Comparison of ENCODE assay signal across 12 cellular contexts in genomic region chr11:111574373-111575230, GRCh38. TPM values are rescaled to one million over a fixed set of nuclear protein-coding genes. Genes with fewer than 3 reads are reported as not detected.
A peak's percentile ranks its signal among the peaks of the same experiment; 100 is the strongest.
DNase-seq lines count a peak whose midpoint lies in the region; TF ChIP-seq lines count a peak whose summit lies in the region.
"Had no signal": no experiment of that assay in that cellular context is flagged by ENCODE, and none has a peak within 500 bp of the region (broad histone marks: within the 10 kb centered on the region; RNA-seq: fewer than 3 reads in every experiment).

No MANE protein-coding gene starts in this region.

- H3K4me3 Mint-ChIP-seq in endodermal cell, result no peak overlapping the region

- H2BK120ac ChIP-seq in mesendoderm (ENCODE audit: low read depth, low read length), result no peak overlapping the region

- H3K4me1 ChIP-seq in endodermal cell (ENCODE audit: control insufficient read depth, insufficient read depth, low read length), result no peaks in the 10 kb centered on the region
- H3K4me1 ChIP-seq in skeletal muscle satellite cell (ENCODE audit: control insufficient read depth, insufficient read depth, low read length), result peaks cover 10% of the 10 kb centered on the region
- no peaks in the 10 kb centered on the region for H3K4me1 ChIP-seq in mesendoderm (ENCODE audit: control insufficient read depth, low read depth, low read length)

- no peak overlapping the region for H3K23ac ChIP-seq in mesendoderm (ENCODE audit: low read length)

- peaks cover 6% of the 10 kb centered on the region for H3K9me3 Mint-ChIP-seq in endodermal cell

- H3K4me3 ChIP-seq in endodermal cell (ENCODE audit: low read length) (no peak overlapping the region), skeletal muscle satellite cell (ENCODE audit: low read length) (peak overlapping the region; percentile 49), mesendoderm (ENCODE audit: low read length) (no peak overlapping the region)

- H3K9ac ChIP-seq in endodermal cell (ENCODE audit: extremely low read depth, low read length, poor library complexity, severe bottlenecking) (no peak overlapping the region), skeletal muscle satellite cell (ENCODE audit: low read depth, low read length) (no peak overlapping the region), mesendoderm (ENCODE audit: low read length) (no peak overlapping the region)

- H3K4ac ChIP-seq in mesendoderm (ENCODE audit: low read depth, low read length), result no peak overlapping the region

- H3K27me3 ChIP-seq in endodermal cell (ENCODE audit: control insufficient read depth, insufficient read depth, low read length, poor library complexity, severe bottlenecking), result no peaks in the 10 kb centered on the region
- no peaks in the 10 kb centered on the region for H3K27me3 ChIP-seq in skeletal muscle satellite cell (ENCODE audit: control insufficient read depth, insufficient read depth, low read length)
- H3K27me3 ChIP-seq in mesendoderm (ENCODE audit: insufficient read depth, low read length, poor library complexity), result no peaks in the 10 kb centered on the region

- no peak overlapping the region for H3K18ac ChIP-seq in mesendoderm (ENCODE audit: low read length)

- no peak overlapping the region for H4K8ac ChIP-seq in mesendoderm (ENCODE audit: low read depth, low read length)

- no peaks in the 10 kb centered on the region for H3K36me3 Mint-ChIP-seq in endodermal cell (ENCODE audit: low read depth)

- no peaks in the 10 kb centered on the region for H3K79me2 ChIP-seq in mesendoderm (ENCODE audit: control insufficient read depth, insufficient read depth, low read length)

- H3K4me1 Mint-ChIP-seq in endodermal cell, result peaks cover 8% of the 10 kb centered on the region

- no peak overlapping the region for H2BK5ac ChIP-seq in mesendoderm (ENCODE audit: low read length)

- peak; percentile 19 for TF ChIP-seq CTCF in endodermal cell (conservative IDR thresholded peaks at IDR 0.05)

- DNase-seq in NCI-H2227 (lab: John Stamatoyannopoulos, UW; ENCODE audit: unreplicated experiment), result peak; percentile 5
- no peak for DNase-seq in NCI-H2227 treated with DMSO at 0.1 percent for 48 hours (lab: John Stamatoyannopoulos, UW)
- DNase-seq in NCI-H1092 (lab: John Stamatoyannopoulos, UW), result peak; percentile 23
- no peak for DNase-seq in endodermal cell
- no peak for DNase-seq in mesendoderm
- no peak for DNase-seq in COLO668 (lab: John Stamatoyannopoulos, UW; ENCODE audit: unreplicated experiment)
- no peak for DNase-seq in AG08395 (ENCODE audit: low spot score)
- DNase-seq: activated CD4-positive, alpha-beta T cell treated with anti-CD3 and anti-CD28 coated beads for 48 hours; cortex of kidney; NCI-H2171; stimulated activated CD4-positive, alpha-beta T cell treated with anti-CD3 and anti-CD28 coated beads, Interleukin-12 subunit alpha, Interleukin-12 subunit beta, amount 100 ng/mL, for 4 hours had no signal

- no peak overlapping the region for H4K5ac ChIP-seq in mesendoderm (ENCODE audit: low read length)

- H2AK5ac ChIP-seq in mesendoderm (ENCODE audit: low read length), result no peak overlapping the region

- H3K27ac Mint-ChIP-seq in endodermal cell, result no peak overlapping the region

- 78 to 80% methylated on average over 5 to 7 of the region's 7 CpGs for WGBS in endodermal cell (ENCODE audit: insufficient coverage in 1 of 2, insufficient read length in 1 of 2), 2 experiments
- no CpG with 5 or more reads among the region's 7 CpGs for WGBS in mesendoderm (ENCODE audit: extremely low coverage, insufficient coverage, low lambda C conversion rate)

- no peak overlapping the region for H2BK15ac ChIP-seq in mesendoderm (replicated peaks; ENCODE audit: low read depth)

- H3K27me3 Mint-ChIP-seq in endodermal cell (ENCODE audit: insufficient read depth), result no peaks in the 10 kb centered on the region

- H3K27ac ChIP-seq in endodermal cell (ENCODE audit: low read depth, low read length) (no peak overlapping the region), mesendoderm (ENCODE audit: low read depth, low read length) (no peak overlapping the region)

- H3K56ac ChIP-seq in mesendoderm (ENCODE audit: low read length), result no peak overlapping the region

- H3K4me2 ChIP-seq in skeletal muscle satellite cell (ENCODE audit: low read length) (peak overlapping the region; percentile 75), mesendoderm (ENCODE audit: low read length) (no peak overlapping the region)

- no peaks in the 10 kb centered on the region for H3K79me1 ChIP-seq in mesendoderm (ENCODE audit: low read length)

- H3K9me3 ChIP-seq in endodermal cell (ENCODE audit: control insufficient read depth, low read length), result no peaks in the 10 kb centered on the region
- H3K9me3 ChIP-seq in skeletal muscle satellite cell (replicated peaks; ENCODE audit: low read length), result no peaks in the 10 kb centered on the region

- H3K36me3 ChIP-seq in endodermal cell (ENCODE audit: control insufficient read depth, insufficient read depth, low read length) (no peaks in the 10 kb centered on the region), skeletal muscle satellite cell (ENCODE audit: insufficient read depth, low read length) (no peaks in the 10 kb centered on the region), mesendoderm (ENCODE audit: control insufficient read depth, insufficient read depth, low read length) (no peaks in the 10 kb centered on the region)

RNA-seq across cellular contexts. Expression of gene SIK2, which starts 27.6 kb away (rescaled TPM):
- 10 to 100 TPM; 13.2 to 13.4 TPM for total RNA-seq in endodermal cell
- 16.6 TPM for polyA plus RNA-seq in endodermal cell (2013, experiment 1 of 2)
- 12.8 TPM for polyA plus RNA-seq in endodermal cell (2013, experiment 2 of 2)
- 8.4 and 8.5 TPM in 2 replicates for total RNA-seq in skeletal muscle satellite cell (2012; rRNA removed)
- 4.1 TPM for polyA plus RNA-seq in mesendoderm (2013, experiment 1 of 2)
- polyA plus RNA-seq in mesendoderm (2013, experiment 2 of 2), result 4.1 TPM

RNA-seq across cellular contexts. Expression of gene LAYN, which starts 34.1 kb away (rescaled TPM):
- 1 to 10 TPM; 1.1 to 1.5 TPM for total RNA-seq in endodermal cell
- polyA plus RNA-seq in endodermal cell (2013, experiment 1 of 2), result 3.4 TPM
- 1.6 TPM for polyA plus RNA-seq in endodermal cell (2013, experiment 2 of 2)
- 7.0 and 11.4 TPM in 2 replicates for total RNA-seq in skeletal muscle satellite cell (2012; rRNA removed)
- 2.3 TPM for polyA plus RNA-seq in mesendoderm (2013, experiment 1 of 2)
- polyA plus RNA-seq in mesendoderm (2013, experiment 2 of 2), result 2.7 TPM

Comparison
In these comparisons a context has a peak if more than half of its experiments do, and no peak if none do; other contexts are left out.
1. DNase-seq: peak in NCI-H2227 (single experiment) and NCI-H1092 (single experiment); none in NCI-H2227 treated with DMSO at 0.1 percent for 48 hours (single experiment), endodermal cell (single experiment), mesendoderm (single experiment), COLO668 (single experiment) and AG08395 (single experiment).